Comparison of ENCODE assay signal across 31 cellular contexts in the genomic region with DNA sequence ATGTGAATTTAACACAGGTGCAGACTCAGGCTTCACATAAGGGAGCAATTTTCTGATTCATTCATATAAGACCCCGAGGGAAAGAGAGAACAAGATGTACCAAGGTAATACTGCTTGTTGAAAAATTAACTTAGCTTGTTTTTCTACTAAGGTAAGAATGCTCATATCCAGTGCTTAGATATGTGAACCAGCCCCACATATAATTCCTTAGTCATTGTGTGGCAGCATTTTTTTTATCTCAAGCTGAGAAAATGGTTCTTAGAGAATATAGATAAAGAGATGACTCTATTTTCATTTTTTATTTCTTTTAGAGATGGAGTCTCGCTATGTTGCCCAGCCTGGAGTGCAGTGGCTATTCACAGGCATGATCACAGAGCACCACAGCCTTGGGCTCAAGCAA.
"Had no signal": no experiment of that assay in that cellular context is flagged by ENCODE, and none has a peak within 500 bp of the region (broad histone marks: within the 10 kb centered on the region; RNA-seq: fewer than 3 reads in every experiment).

No MANE protein-coding gene starts in this region.

- H3K36me3 ChIP-seq: ascending aorta, breast epithelium, cardiac muscle cell, colonic mucosa, esophagus squamous epithelium, gastroesophageal sphincter, heart right ventricle had no signal

- DNase-seq: activated CD4-positive, alpha-beta memory T cell treated with anti-CD3 and anti-CD28 coated beads, Interleukin-2, amount 10 ng/mL, durations not matched to agents 7 days and 5 days; activated CD4-positive, alpha-beta T cell treated with anti-CD3 and anti-CD28 coated beads for 1 hour; activated CD4-positive, alpha-beta T cell treated with anti-CD3 and anti-CD28 coated beads for 4 hours; activated CD4-positive, alpha-beta T cell treated with anti-CD3 and anti-CD28 coated beads, Interleukin-2, amount 10 ng/mL, durations not matched to agents 7 days and 5 days; activated CD4-positive, alpha-beta T cell treated with anti-CD3 and anti-CD28 coated beads, Interleukin-2, amount 50 U/mL, for 4 hours; activated CD8-positive, alpha-beta memory T cell treated with anti-CD3 and anti-CD28 coated beads, Interleukin-2, amount 50 U/mL, for 48 hours; activated gamma-delta T cell; activated naive CD4-positive, alpha-beta T cell; activated naive CD4-positive, alpha-beta T cell treated with anti-CD3 and anti-CD28 coated beads, Interleukin-2, amount 10 ng/mL, durations not matched to agents 7 days and 5 days; activated naive CD8-positive, alpha-beta T cell treated with anti-CD3 and anti-CD28 coated beads, Interleukin-2, amount 10 ng/mL, durations not matched to agents 7 days and 5 days; activated T-cell treated with anti-CD3 and anti-CD28 coated beads for 4 hours; activated T-cell treated with anti-CD3 and anti-CD28 coated beads, Interleukin-2, amount 50 U/mL, for 24 hours; activated T-cell treated with anti-CD3 and anti-CD28 coated beads, Interleukin-2, amount 50 U/mL, for 72 hours; central memory CD4-positive, alpha-beta T cell; cerebellar nuclear complex; colonic mucosa; effector CD8-positive, alpha-beta T cell; esophagus squamous epithelium; foreskin melanocyte; heart right ventricle; T-helper 17 cell; T1000 had no signal

- FAIRE-seq: endothelial cell of umbilical vein had no signal

- H3K4me3 ChIP-seq: ascending aorta, breast epithelium, cardiac muscle cell, colonic mucosa, esophagus squamous epithelium, gastroesophageal sphincter, heart right ventricle had no signal

- H3K27ac ChIP-seq: ascending aorta, breast epithelium, cardiac muscle cell, colonic mucosa, epithelial cell of prostate, esophagus squamous epithelium, gastroesophageal sphincter, heart right ventricle, VCaP had no signal

- H3K9me3 ChIP-seq: ascending aorta, breast epithelium, colonic mucosa, esophagus squamous epithelium, gastroesophageal sphincter, heart right ventricle had no signal

- ATAC-seq: activated naive CD4-positive, alpha-beta T cell treated with anti-CD3 and anti-CD28 coated beads, Interleukin-2, amount 50 U/mL, for 72 hours; activated T-cell treated with anti-CD3 and anti-CD28 coated beads, Interleukin-2, amount 50 U/mL, for 72 hours; gastroesophageal sphincter; heart right ventricle; T-helper 17 cell; WTC11 had no signal

- H3K4me1 ChIP-seq: ascending aorta, breast epithelium, colonic mucosa, esophagus squamous epithelium, gastroesophageal sphincter, heart right ventricle had no signal

- H3K27me3 ChIP-seq: ascending aorta, cardiac muscle cell, colonic mucosa, esophagus squamous epithelium, gastroesophageal sphincter had no signal
